Comparison of ENCODE assay signal across 23 cellular contexts in the genomic region with DNA sequence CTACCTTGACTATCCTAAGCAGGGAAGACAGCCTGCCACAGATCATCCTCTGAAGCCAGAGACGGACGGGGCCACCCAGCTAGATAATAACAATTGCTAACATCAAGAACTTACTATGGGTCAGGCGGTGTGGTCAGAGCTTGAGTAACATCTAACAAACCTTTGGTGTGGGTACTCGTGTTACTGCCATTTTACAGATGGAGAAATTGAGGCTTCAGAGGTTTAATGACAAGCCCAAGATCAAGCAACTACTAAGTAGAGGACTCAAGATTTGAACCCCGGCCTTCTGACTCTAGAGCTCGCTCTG. TPM values are rescaled to one million over a fixed set of nuclear protein-coding genes. Genes with fewer than 3 reads are reported as not detected.
A peak's percentile ranks its signal among the peaks of the same experiment; 100 is the strongest.
DNase-seq lines count a peak whose midpoint lies in the region; ATAC-seq, FAIRE-seq and TF ChIP-seq lines count a peak whose summit lies in the region.
"Had no signal": no experiment of that assay in that cellular context is flagged by ENCODE, and none has a peak within 500 bp of the region (broad histone marks: within the 10 kb centered on the region; RNA-seq: fewer than 3 reads in every experiment).

No MANE protein-coding gene starts in this region.

- H3K4me1 ChIP-seq in HepG2 (ENCODE audit: insufficient read depth, low read length) (peaks cover 54% of the 10 kb centered on the region), right lobe of liver (no peaks in the 10 kb centered on the region), astrocyte (ENCODE audit: insufficient read depth, low read length) (peaks cover 42% of the 10 kb centered on the region), mesodermal cell (ENCODE audit: control insufficient read depth, insufficient read depth, low read length, poor library complexity, severe bottlenecking) (peaks cover 39% of the 10 kb centered on the region)

- H3K4me1 Mint-ChIP-seq in astrocyte (ENCODE audit: low read depth, unreplicated experiment): peaks cover 46% of the 10 kb centered on the region

- H2AFZ ChIP-seq in HepG2 (ENCODE audit: low read length) (no peak overlapping the region), astrocyte (ENCODE audit: low read depth, low read length) (no peak overlapping the region)

- TF ChIP-seq RAD21 in HepG2 (CRISPR knock-in tag; IDR thresholded peaks at IDR 0.05): no peak

- H3K79me2 ChIP-seq in HepG2 (ENCODE audit: insufficient read depth, low read length) (no peaks in the 10 kb centered on the region), astrocyte (ENCODE audit: insufficient read depth, low read length) (no peaks in the 10 kb centered on the region)

- no peaks in the 10 kb centered on the region for H3K27me3 Mint-ChIP-seq in astrocyte (ENCODE audit: low read depth, unreplicated experiment)

- no peak for FAIRE-seq in HepG2 (lab: Jason Lieb, UNC)
- FAIRE-seq in astrocyte (lab: Jason Lieb, UNC): no peak

- H3K4me3 ChIP-seq in HepG2 (replicated peaks in 1 of 3; ENCODE audit: insufficient read depth in 1 of 3, low read depth in 2 of 3, low read length in 3 of 3) (no peak overlapping the region), right lobe of liver (no peak overlapping the region), astrocyte (ENCODE audit: insufficient read depth, low read depth, low read length) (no peak overlapping the region), mesodermal cell (ENCODE audit: extremely low read depth, insufficient read depth, low read length, poor library complexity, severe bottlenecking) (no peak overlapping the region), brain microvascular endothelial cell (ENCODE audit: low read depth, low read length) (no peak overlapping the region)
- H3K4me3 ChIP-seq: coronary artery, heart right ventricle, psoas muscle, thoracic aorta had no signal

- 87% methylated on average over 6 of the region's 6 CpGs for WGBS in HepG2 (ENCODE audit: low lambda C conversion rate)
- WGBS in right lobe of liver (ENCODE audit: insufficient coverage, low coverage, low lambda C conversion rate, missing lambda C conversion rate): 85% methylated on average over 6 of the region's 6 CpGs
- WGBS in mesodermal cell (ENCODE audit: insufficient coverage in 2 of 2), 2 experiments: 94 to 98% methylated on average over 2 to 4 of the region's 6 CpGs

- H3K9me3 ChIP-seq in HepG2 (ENCODE audit: low read length) (no peaks in the 10 kb centered on the region), right lobe of liver (no peaks in the 10 kb centered on the region), astrocyte (ENCODE audit: insufficient read depth, low read depth, low read length) (no peaks in the 10 kb centered on the region), mesodermal cell (ENCODE audit: control insufficient read depth, low read length) (no peaks in the 10 kb centered on the region)
- H3K9me3 ChIP-seq: BE2C, psoas muscle, thoracic aorta had no signal

- H3K4me3 Mint-ChIP-seq in astrocyte (ENCODE audit: unreplicated experiment): no peak overlapping the region
- H3K4me3 Mint-ChIP-seq: naive thymus-derived CD4-positive, alpha-beta T cell had no signal

- in situ Hi-C loops in HepG2 (cut with HindIII; ENCODE audit: extremely low pct_ligation_motif_present, low pct_unique_long_range_greater_than_20kb) (no loop called here), brain microvascular endothelial cell (cut with HindIII; ENCODE audit: low pct_ligation_motif_present, low sequenced_read_pairs) (no loop called here)

- DNase-seq in HepG2 (ENCODE audit: low spot score) (no peak), right lobe of liver (no peak), astrocyte (ENCODE audit: low read depth) (no peak), Kasumi-1 (lab: John Stamatoyannopoulos, UW) (no peak), NCI-H748 treated with DMSO at 0.1 percent for 48 hours (lab: John Stamatoyannopoulos, UW) (no peak), brain microvascular endothelial cell (no peak)
- DNase-seq: activated naive CD4-positive, alpha-beta T cell treated with Interleukin-2 at 50 U/mL for 16 hours; amniotic stem cell; effector memory CD4-positive, alpha-beta T cell; erythroblast; naive thymus-derived CD4-positive, alpha-beta T cell; stimulated activated naive CD8-positive, alpha-beta T cell treated with anti-CD3 and anti-CD28 coated beads, Interleukin-15, Interleukin-2, amounts not matched to agents 100 U/mL and 50 U/mL, for 24 hours had no signal

- peak overlapping the region; percentile 85 for H3K27ac Mint-ChIP-seq in astrocyte (ENCODE audit: unreplicated experiment)
- H3K27ac Mint-ChIP-seq: naive thymus-derived CD4-positive, alpha-beta T cell had no signal

- H3K36me3 ChIP-seq in HepG2 (replicated peaks in 1 of 2; ENCODE audit: control insufficient read depth in 1 of 2, insufficient read depth in 2 of 2, low read length in 2 of 2): no peaks in the 10 kb centered on the region
- H3K36me3 ChIP-seq in right lobe of liver: no peaks in the 10 kb centered on the region
- H3K36me3 ChIP-seq in astrocyte (ENCODE audit: insufficient read depth, low read length): no peaks in the 10 kb centered on the region
- H3K36me3 ChIP-seq in mesodermal cell (ENCODE audit: control insufficient read depth, insufficient read depth, low read length): no peaks in the 10 kb centered on the region
- no peaks in the 10 kb centered on the region for H3K36me3 ChIP-seq in brain microvascular endothelial cell (replicated peaks)
- H3K36me3 ChIP-seq: BE2C, heart right ventricle, thoracic aorta had no signal

- H3K27me3 ChIP-seq in HepG2 (ENCODE audit: control insufficient read depth in 1 of 2, insufficient read depth in 2 of 2, low read length in 2 of 2) (no peaks in the 10 kb centered on the region), right lobe of liver (no peaks in the 10 kb centered on the region), astrocyte (ENCODE audit: insufficient read depth, low read length) (no peaks in the 10 kb centered on the region), brain microvascular endothelial cell (replicated peaks) (no peaks in the 10 kb centered on the region)
- H3K27me3 ChIP-seq: BE2C, foreskin keratinocyte, heart right ventricle had no signal

- no TSS peak for BruUV-seq in HepG2 (replicated peaks; lab: Mats Ljungman, UMichigan)

- H4K20me1 ChIP-seq in HepG2 (ENCODE audit: insufficient read depth, low read length) (no peaks in the 10 kb centered on the region), astrocyte (ENCODE audit: insufficient read depth, low read length) (no peaks in the 10 kb centered on the region)

- H3K9ac ChIP-seq in HepG2 (ENCODE audit: insufficient read depth, low read depth, low read length) (no peak overlapping the region), astrocyte (ENCODE audit: low read length) (no peak overlapping the region)

- no peak for TF ChIP-seq POLR2A in HepG2 (IDR thresholded peaks at IDR 0.05; ENCODE audit: insufficient read depth in 1 of 2, low read depth in 2 of 2, low read length in 2 of 2)
- TF ChIP-seq POLR2A in right lobe of liver (IDR thresholded peaks at IDR 0.05): no peak

- POLR2A ChIA-PET in HepG2 (lab: Yijun Ruan, JAX): no interaction called here

- TF ChIP-seq CTCF in HepG2 (CRISPR knock-in tag; IDR thresholded peaks at IDR 0.05) (no peak), right lobe of liver (IDR thresholded peaks at IDR 0.05) (no peak), astrocyte (IDR thresholded peaks at IDR 0.05; ENCODE audit: insufficient read depth, low read depth, low read length) (no peak), brain microvascular endothelial cell (IDR thresholded peaks at IDR 0.05; ENCODE audit: low read depth, low read length, missing control alignments) (no peak)

- no peaks in the 10 kb centered on the region for H3K9me3 Mint-ChIP-seq in astrocyte (ENCODE audit: unreplicated experiment)

- H3K27ac ChIP-seq in HepG2 (ENCODE audit: extremely low read length, insufficient read depth, low read length) (no peak overlapping the region), right lobe of liver (no peak overlapping the region), astrocyte (ENCODE audit: low read depth, low read length) (peak overlapping the region; percentile 29), mesodermal cell (ENCODE audit: low read depth, low read length, severe bottlenecking) (peak overlapping the region; percentile 62), brain microvascular endothelial cell (no peak overlapping the region)
- H3K27ac ChIP-seq: coronary artery, thoracic aorta had no signal

- no peak overlapping the region for H3K4me2 ChIP-seq in HepG2 (ENCODE audit: low read depth, low read length)
- H3K4me2 ChIP-seq in astrocyte (ENCODE audit: low read length): no peak overlapping the region

- TF ChIP-seq EP300 in HepG2 (IDR thresholded peaks at IDR 0.05; ENCODE audit: low read depth in 2 of 2, low read length in 2 of 2) (no peak), HepG2 (CRISPR knock-in tag; IDR thresholded peaks at IDR 0.05; ENCODE audit: borderline replicate concordance) (no peak)

- CTCF ChIA-PET in HepG2 (lab: Yijun Ruan, JAX; ENCODE audit: low intra/inter-chr PET ratio, low total read pairs): no interaction called here

- intact Hi-C loops in HepG2 (cut with micrococcal nuclease; ENCODE audit: unreplicated experiment) (no loop called here), right lobe of liver (cut with DNase I) (no loop called here)

- no peak for ATAC-seq in HepG2
- no peak for ATAC-seq in right lobe of liver
- no peak for ATAC-seq in HG03432 (IDR thresholded peaks at IDR 0.05; ENCODE audit: unreplicated experiment)
- ATAC-seq: left lobe of liver; naive thymus-derived CD4-positive, alpha-beta T cell; stimulated activated naive CD8-positive, alpha-beta T cell treated with anti-CD3 and anti-CD28 coated beads, Interleukin-15, Interleukin-2, amounts not matched to agents 100 U/mL and 50 U/mL, for 24 hours had no signal

- peaks cover 3% of the 10 kb centered on the region for H3K36me3 Mint-ChIP-seq in astrocyte (ENCODE audit: low read depth, unreplicated experiment)
- H3K36me3 Mint-ChIP-seq: naive thymus-derived CD4-positive, alpha-beta T cell had no signal

RNA-seq across cellular contexts. Expression of gene ARSI, which starts 16.7 kb away (rescaled TPM):
- total RNA-seq in HepG2 (2016; rRNA removed; fragmentation: Illumina TruSeq; extraction: Trizol) (17.6 and 33.9 TPM in 2 replicates), right lobe of liver (under 1 TPM in 5 of 6 experiments, not detected in 1; 0.06 to 0.51 (median 0.20) TPM), astrocyte (21.4 and 23.0 TPM in 2 replicates)
- total RNA-seq in HepG2 (2016; cell fraction: cytosol; rRNA removed; fragmentation: Illumina TruSeq; extraction: Trizol; ENCODE audit: low read depth): 3.1 and 3.4 TPM in 2 replicates
- 21.4 and 37.4 TPM in 2 replicates for total RNA-seq in HepG2 (2016; cell fraction: insoluble cytoplasmic fraction; rRNA removed; fragmentation: Illumina TruSeq; extraction: Trizol)
- total RNA-seq in HepG2 (2016; cell fraction: membrane; rRNA removed; fragmentation: Illumina TruSeq; extraction: Trizol): 11.0 and 13.0 TPM in 2 replicates
- 25.8 and 28.7 TPM in 2 replicates for total RNA-seq in HepG2 (2016; cell fraction: nucleus; rRNA removed; fragmentation: Illumina TruSeq; extraction: Trizol)
- polyA plus RNA-seq in HepG2 (2011; rRNA removed): 4.2 and 6.4 TPM in 2 replicates
- polyA plus RNA-seq in HepG2 (2011; cell fraction: cytosol; rRNA removed): 6.1 and 8.6 TPM in 2 replicates
- 5.3 and 5.7 TPM in 2 replicates for polyA plus RNA-seq in HepG2 (2011; cell fraction: nucleus; rRNA removed)
- polyA plus RNA-seq in HepG2 (2012): 2.2 and 3.5 TPM in 2 replicates
- 2.1 and 2.4 TPM in 2 replicates for polyA plus RNA-seq in HepG2 (2016; cell fraction: cytosol; fragmentation: Illumina TruSeq; extraction: Trizol; ENCODE audit: low read depth)
- 14.2 and 17.0 TPM in 2 replicates for polyA plus RNA-seq in HepG2 (2016; cell fraction: insoluble cytoplasmic fraction; fragmentation: Illumina TruSeq; extraction: Trizol; ENCODE audit: low read depth)
- 5.0 and 7.0 TPM in 2 replicates for polyA plus RNA-seq in HepG2 (2016; cell fraction: membrane; fragmentation: Illumina TruSeq; extraction: Trizol; ENCODE audit: low read depth)
- polyA plus RNA-seq in HepG2 (2016; cell fraction: nucleus; fragmentation: Illumina TruSeq; extraction: Trizol; ENCODE audit: insufficient read depth, low read depth): 29.1 and 30.1 TPM in 2 replicates
- polyA minus RNA-seq in HepG2 (2011; rRNA and poly(A)+ RNA removed; ENCODE audit: low replicate concordance): 0.07 and 16.9 TPM in 2 replicates
- 5.9 and 6.4 TPM in 2 replicates for polyA minus RNA-seq in HepG2 (2011; cell fraction: cytosol; rRNA and poly(A)+ RNA removed)
- 4.8 and 6.6 TPM in 2 replicates for polyA minus RNA-seq in HepG2 (2011; cell fraction: nucleus; rRNA and poly(A)+ RNA removed)
- 4.7 TPM for polyA plus RNA-seq in mesodermal cell (2013, experiment 1 of 2)
- 5.6 TPM for polyA plus RNA-seq in mesodermal cell (2013, experiment 2 of 2)
- total RNA-seq: H4 had no signal
- polyA plus RNA-seq: naive thymus-derived CD4-positive, alpha-beta T cell; psoas muscle had no signal

RNA-seq across cellular contexts. Expression of gene CAMK2A, which starts 29.9 kb away (rescaled TPM):
- total RNA-seq in HepG2 (2016; rRNA removed; fragmentation: Illumina TruSeq; extraction: Trizol) (0.11 TPM in 1 of 2 replicates, not detected in the other), right lobe of liver (under 1 TPM in 3 of 6 experiments, not detected in 3; 0.10 to 0.26 (median 0.23) TPM), astrocyte (1.2 and 1.6 TPM in 2 replicates)
- total RNA-seq in HepG2 (2016; cell fraction: cytosol; rRNA removed; fragmentation: Illumina TruSeq; extraction: Trizol; ENCODE audit: low read depth): not detected in 2 replicates
- 0.03 and 0.09 TPM in 2 replicates for total RNA-seq in HepG2 (2016; cell fraction: insoluble cytoplasmic fraction; rRNA removed; fragmentation: Illumina TruSeq; extraction: Trizol)
- not detected in 2 replicates for total RNA-seq in HepG2 (2016; cell fraction: membrane; rRNA removed; fragmentation: Illumina TruSeq; extraction: Trizol)
- 0.25 and 0.40 TPM in 2 replicates for total RNA-seq in HepG2 (2016; cell fraction: nucleus; rRNA removed; fragmentation: Illumina TruSeq; extraction: Trizol)
- polyA plus RNA-seq in HepG2 (2011; rRNA removed): 0.16 TPM in 1 of 2 replicates, not detected in the other
- polyA plus RNA-seq in HepG2 (2011; cell fraction: cytosol; rRNA removed): 0.03 and 0.04 TPM in 2 replicates
- polyA plus RNA-seq in HepG2 (2011; cell fraction: nucleus; rRNA removed): 0.09 and 0.39 TPM in 2 replicates
- 0.03 and 0.08 TPM in 2 replicates for polyA plus RNA-seq in HepG2 (2012)
- polyA plus RNA-seq in HepG2 (2016; cell fraction: cytosol; fragmentation: Illumina TruSeq; extraction: Trizol; ENCODE audit: low read depth): 0.06 TPM in 1 of 2 replicates, not detected in the other
- 0.05 TPM in 1 of 2 replicates, not detected in the other for polyA plus RNA-seq in HepG2 (2016; cell fraction: insoluble cytoplasmic fraction; fragmentation: Illumina TruSeq; extraction: Trizol; ENCODE audit: low read depth)
- not detected in 2 replicates for polyA plus RNA-seq in HepG2 (2016; cell fraction: membrane; fragmentation: Illumina TruSeq; extraction: Trizol; ENCODE audit: low read depth)
- polyA plus RNA-seq in HepG2 (2016; cell fraction: nucleus; fragmentation: Illumina TruSeq; extraction: Trizol; ENCODE audit: insufficient read depth, low read depth): 0.34 and 0.43 TPM in 2 replicates
- 0.14 TPM in 1 of 2 replicates, not detected in the other for polyA minus RNA-seq in HepG2 (2011; rRNA and poly(A)+ RNA removed; ENCODE audit: low replicate concordance)
- not detected in 2 replicates for polyA minus RNA-seq in HepG2 (2011; cell fraction: cytosol; rRNA and poly(A)+ RNA removed)
- polyA minus RNA-seq in HepG2 (2011; cell fraction: nucleus; rRNA and poly(A)+ RNA removed): 0.12 TPM in 1 of 2 replicates, not detected in the other
- 1.5 TPM for polyA plus RNA-seq in mesodermal cell (2013, experiment 1 of 2)
- polyA plus RNA-seq in mesodermal cell (2013, experiment 2 of 2): 1.5 TPM
- total RNA-seq: A673; left lobe of liver; naive thymus-derived CD4-positive, alpha-beta T cell had no signal
- polyA plus RNA-seq: foreskin keratinocyte; naive thymus-derived CD4-positive, alpha-beta T cell had no signal

RNA-seq across cellular contexts. Expression of gene TCOF1, which starts 38.1 kb away (rescaled TPM):
- total RNA-seq in HepG2 (2016; rRNA removed; fragmentation: Illumina TruSeq; extraction: Trizol): 41.6 and 44.5 TPM in 2 replicates
- total RNA-seq in HepG2 (2016; cell fraction: cytosol; rRNA removed; fragmentation: Illumina TruSeq; extraction: Trizol; ENCODE audit: low read depth): 7.0 and 8.0 TPM in 2 replicates
- total RNA-seq in HepG2 (2016; cell fraction: insoluble cytoplasmic fraction; rRNA removed; fragmentation: Illumina TruSeq; extraction: Trizol): 34.8 and 42.9 TPM in 2 replicates
- 12.4 and 12.6 TPM in 2 replicates for total RNA-seq in HepG2 (2016; cell fraction: membrane; rRNA removed; fragmentation: Illumina TruSeq; extraction: Trizol)
- total RNA-seq in HepG2 (2016; cell fraction: nucleus; rRNA removed; fragmentation: Illumina TruSeq; extraction: Trizol): 38.8 and 43.2 TPM in 2 replicates
- 9.9 and 10.1 TPM in 2 replicates for polyA plus RNA-seq in HepG2 (2011; rRNA removed)
- polyA plus RNA-seq in HepG2 (2011; cell fraction: cytosol; rRNA removed): 5.7 and 7.4 TPM in 2 replicates
- polyA plus RNA-seq in HepG2 (2011; cell fraction: nucleus; rRNA removed): 27.8 and 31.6 TPM in 2 replicates
- polyA plus RNA-seq in HepG2 (2012): 14.9 and 19.7 TPM in 2 replicates
- 2.9 and 3.4 TPM in 2 replicates for polyA plus RNA-seq in HepG2 (2016; cell fraction: cytosol; fragmentation: Illumina TruSeq; extraction: Trizol; ENCODE audit: low read depth)
- 38.4 and 54.0 TPM in 2 replicates for polyA plus RNA-seq in HepG2 (2016; cell fraction: insoluble cytoplasmic fraction; fragmentation: Illumina TruSeq; extraction: Trizol; ENCODE audit: low read depth)
- 6.2 and 8.3 TPM in 2 replicates for polyA plus RNA-seq in HepG2 (2016; cell fraction: membrane; fragmentation: Illumina TruSeq; extraction: Trizol; ENCODE audit: low read depth)
- polyA plus RNA-seq in HepG2 (2016; cell fraction: nucleus; fragmentation: Illumina TruSeq; extraction: Trizol; ENCODE audit: insufficient read depth, low read depth): 61.9 and 69.6 TPM in 2 replicates
- polyA minus RNA-seq in HepG2 (2011; rRNA and poly(A)+ RNA removed; ENCODE audit: low replicate concordance): 16.4 and 42.6 TPM in 2 replicates
- 9.8 and 12.7 TPM in 2 replicates for polyA minus RNA-seq in HepG2 (2011; cell fraction: cytosol; rRNA and poly(A)+ RNA removed)
- polyA minus RNA-seq in HepG2 (2011; cell fraction: nucleus; rRNA and poly(A)+ RNA removed): 19.2 and 20.5 TPM in 2 replicates
- total RNA-seq in right lobe of liver: 10 to 100 TPM in 2 of 6 experiments, 1 to 10 TPM in 4; 6.7 to 12.0 (median 8.9) TPM
- total RNA-seq in astrocyte: 36.1 and 47.5 TPM in 2 replicates
- polyA plus RNA-seq in mesodermal cell (2013, experiment 1 of 2): 51.0 TPM
- 46.5 TPM for polyA plus RNA-seq in mesodermal cell (2013, experiment 2 of 2)

Comparison
In these comparisons a context has a peak if more than half of its experiments do, and no peak if none do; other contexts are left out.
1. H3K27ac ChIP-seq: peak in astrocyte (single experiment) and mesodermal cell (single experiment); none in HepG2 (single experiment), right lobe of liver (0 of 3) and brain microvascular endothelial cell (single experiment).